In genomic region chr7:140231779-140232491, GRCh38 we compare ENCODE assay signal across 8 cellular contexts. TPM values are rescaled to one million over a fixed set of nuclear protein-coding genes. Genes with fewer than 3 reads are reported as not detected.
DNase-seq lines count a peak whose midpoint lies in the region; ATAC-seq and TF ChIP-seq lines count a peak whose summit lies in the region.

No MANE protein-coding gene starts in this region.

- H3K4me3 Mint-ChIP-seq in CD4-positive, alpha-beta T cell = peak overlapping the region; percentile 88
- peak overlapping the region; percentile 95 for H3K4me3 Mint-ChIP-seq in dendritic cell treated with granulocyte-macrophage colony-stimulating factor and Interleukin-4, amounts not matched to agents 40 ng/mL and 50 ng/mL, for 4 days

- H3K27me3 ChIP-seq in CD4-positive, alpha-beta T cell (ENCODE audit: control insufficient read depth, insufficient read depth, low read length) = no peaks in the 10 kb centered on the region
- peaks cover 38% of the 10 kb centered on the region for H3K27me3 ChIP-seq in neural cell (ENCODE audit: insufficient read depth, low read depth, low read length)

- peak overlapping the region; percentile 78 for H3K4me2 ChIP-seq in neural cell (ENCODE audit: low read length)

- no peaks in the 10 kb centered on the region for H3F3A ChIP-seq in neural cell (ENCODE audit: insufficient read depth, low read length, poor library complexity, severe bottlenecking)

- H3K27ac Mint-ChIP-seq in CD4-positive, alpha-beta T cell = peak overlapping the region; percentile 99
- peak overlapping the region; percentile 97 for H3K27ac Mint-ChIP-seq in dendritic cell treated with granulocyte-macrophage colony-stimulating factor and Interleukin-4, amounts not matched to agents 40 ng/mL and 50 ng/mL, for 4 days

- H3K4me3 ChIP-seq in neural cell (ENCODE audit: low read length) = peak overlapping the region; percentile 84

- H3K9ac ChIP-seq in neural cell (ENCODE audit: low read length) = peak overlapping the region; percentile 48

- TF ChIP-seq EP300 in neural cell (conservative IDR thresholded peaks at IDR 0.05; ENCODE audit: poor library complexity, severe bottlenecking) = no peak

- intact Hi-C loops in CD4-positive, alpha-beta T cell (cut with DNase I, micrococcal nuclease) = loop anchor here (1.0 to 10.0 kb wide), 8 partner anchors 31 to 587 kb away; partner anchors contain the start of genes PARP12 (in 2 of the 2) and HIPK2 (in 1 of the 2)
- intact Hi-C loops in dendritic cell treated with granulocyte-macrophage colony-stimulating factor and Interleukin-4, amounts not matched to agents 40 ng/mL and 50 ng/mL, for 4 days (cut with micrococcal nuclease) = loop anchor here (1.0 to 5.0 kb wide), 4 partner anchors 21 to 85 kb away; no protein-coding TSS in a partner anchor

- H3K27me3 Mint-ChIP-seq in CD4-positive, alpha-beta T cell = no peaks in the 10 kb centered on the region
- peaks cover 3% of the 10 kb centered on the region for H3K27me3 Mint-ChIP-seq in dendritic cell treated with granulocyte-macrophage colony-stimulating factor and Interleukin-4, amounts not matched to agents 40 ng/mL and 50 ng/mL, for 4 days

- no peaks in the 10 kb centered on the region for H3K9me3 ChIP-seq in CD4-positive, alpha-beta T cell (ENCODE audit: control insufficient read depth, low read length)
- H3K9me3 ChIP-seq in neural cell (ENCODE audit: low read length) = no peaks in the 10 kb centered on the region

- H2AFZ ChIP-seq in neural cell (ENCODE audit: low read depth, low read length) = peak overlapping the region; percentile 75

- no peaks in the 10 kb centered on the region for H3K9me2 ChIP-seq in neural cell (ENCODE audit: insufficient read depth, low read length)

- no peak for TF ChIP-seq POLR2A in erythroblast (IDR thresholded peaks at IDR 0.05; ENCODE audit: low read length)

- H3K9me3 Mint-ChIP-seq in CD4-positive, alpha-beta T cell = no peaks in the 10 kb centered on the region
- no peaks in the 10 kb centered on the region for H3K9me3 Mint-ChIP-seq in dendritic cell treated with granulocyte-macrophage colony-stimulating factor and Interleukin-4, amounts not matched to agents 40 ng/mL and 50 ng/mL, for 4 days

- H3K4me1 Mint-ChIP-seq in CD4-positive, alpha-beta T cell (ENCODE audit: low read depth) = peaks cover 40% of the 10 kb centered on the region
- H3K4me1 Mint-ChIP-seq in dendritic cell treated with granulocyte-macrophage colony-stimulating factor and Interleukin-4, amounts not matched to agents 40 ng/mL and 50 ng/mL, for 4 days (ENCODE audit: low read depth) = peaks cover 59% of the 10 kb centered on the region

- peak overlapping the region; percentile 97 for H3K27ac ChIP-seq in CD4-positive, alpha-beta T cell (ENCODE audit: low read depth, low read length)
- no peak overlapping the region for H3K27ac ChIP-seq in neural cell (ENCODE audit: low read length)

- no peaks in the 10 kb centered on the region for H4K20me1 ChIP-seq in neural cell (ENCODE audit: insufficient read depth)

- CTCF ChIA-PET in CD4-positive, alpha-beta T cell (lab: Charles Lee) = interaction anchor here (0.6 to 1.7 kb wide), 3 partner anchors 21 to 73 kb away, joined by 3 to 5 read pairs (median 5); no protein-coding TSS in a partner anchor

- no peaks in the 10 kb centered on the region for H3K79me2 ChIP-seq in neural cell (replicated peaks; ENCODE audit: insufficient read depth, low read length)

- no peaks in the 10 kb centered on the region for H3K36me3 ChIP-seq in neural cell (ENCODE audit: insufficient read depth, low read length)

- peak; percentile 42 for TF ChIP-seq CTCF in CD4-positive, alpha-beta T cell (IDR thresholded peaks at IDR 0.05)
- no peak for TF ChIP-seq CTCF in neural cell (IDR thresholded peaks at IDR 0.05; ENCODE audit: poor library complexity, severe bottlenecking)

- no peaks in the 10 kb centered on the region for H3K36me3 Mint-ChIP-seq in CD4-positive, alpha-beta T cell (ENCODE audit: low read depth)
- H3K36me3 Mint-ChIP-seq in dendritic cell treated with granulocyte-macrophage colony-stimulating factor and Interleukin-4, amounts not matched to agents 40 ng/mL and 50 ng/mL, for 4 days (ENCODE audit: low read depth) = peaks cover 40% of the 10 kb centered on the region

- peak; percentile 26 for ATAC-seq in CD4-positive, alpha-beta T cell (ENCODE audit: poor library complexity)
- ATAC-seq in GM21515 (IDR thresholded peaks at IDR 0.05; ENCODE audit: unreplicated experiment) (no peak), GM18517 (IDR thresholded peaks at IDR 0.05; ENCODE audit: unreplicated experiment) (no peak), GM21786 (IDR thresholded peaks at IDR 0.05; ENCODE audit: unreplicated experiment) (no peak)

- TF ChIP-seq RAD21 in neural cell (conservative IDR thresholded peaks at IDR 0.05) = no peak

- DNase-seq in CD4-positive, alpha-beta T cell = peak in 2 of 10 experiments; percentile 19 to 21
- DNase-seq in NCI-H2029 (lab: John Stamatoyannopoulos, UW) (peak; percentile 62), erythroblast (lab: John Stamatoyannopoulos, UW) (no peak)

- POLR2A ChIA-PET in CD4-positive, alpha-beta T cell (lab: Charles Lee) = interaction anchor here (0.8 to 8.9 kb wide), 8 partner anchors 11 to 63 kb away, joined by 4 to 394 read pairs (median 21); partner anchors contain the start of gene KDM7A

TF ChIP-seq in neural cell, 6 proteins besides CTCF, POLR2A, EP300 and RAD21:
- no peak for TF ChIP-seq SMC3 (conservative IDR thresholded peaks at IDR 0.05; ENCODE audit: poor library complexity)
- TF ChIP-seq EZH2 (IDR thresholded peaks at IDR 0.05; ENCODE audit: borderline replicate concordance, insufficient read depth, low read length, poor library complexity, severe bottlenecking) = no peak
- TF ChIP-seq POLR2AphosphoS5 (IDR thresholded peaks at IDR 0.05) = no peak

RNA-seq across cellular contexts. Expression of gene KDM7A, which starts 55.2 kb away (rescaled TPM):
- total RNA-seq in CD4-positive, alpha-beta T cell = 10 to 100 TPM; 43.3 to 46.5 TPM
- polyA plus RNA-seq in neural cell = 6.4 and 8.2 TPM in 2 replicates
- polyA minus RNA-seq in neural cell = 22.9 and 24.0 TPM in 2 replicates
